8 cellular contexts compared by ENCODE assay signal in the genomic region with DNA sequence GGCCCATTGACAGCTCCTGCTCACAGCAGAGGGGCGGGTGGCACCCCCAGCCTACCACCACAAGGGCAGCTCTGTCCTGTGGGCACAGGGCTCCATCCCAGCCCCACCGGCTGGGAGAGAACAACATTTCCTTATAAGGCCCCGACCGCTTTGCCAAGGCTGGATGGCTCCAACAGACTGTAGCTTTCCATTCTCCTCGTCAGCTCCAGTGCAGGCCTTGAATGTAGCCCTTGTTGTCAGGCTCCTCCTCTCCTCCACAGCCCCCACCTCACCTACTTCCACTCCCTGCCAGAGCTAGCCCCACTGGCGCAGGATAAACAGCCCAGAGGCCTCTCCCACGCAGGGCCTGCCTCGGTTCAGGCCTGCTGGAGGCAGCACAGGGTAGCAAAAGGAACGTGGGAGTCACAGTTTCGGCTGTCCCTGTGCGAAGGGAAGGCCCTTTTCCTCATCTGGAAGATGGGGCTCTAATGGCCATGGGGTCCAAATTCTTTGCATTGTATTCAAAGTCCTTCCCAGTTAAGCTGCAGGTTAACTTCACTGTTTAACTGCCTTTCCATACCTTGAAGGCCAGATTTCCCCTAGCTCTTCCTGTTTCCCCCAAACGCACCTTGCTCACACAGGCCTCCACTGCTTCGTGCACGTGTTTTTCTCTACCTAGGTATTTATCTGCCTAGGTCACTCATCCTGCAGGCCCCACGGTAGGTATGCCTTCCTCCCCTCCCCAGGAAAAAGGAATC.
DNase-seq lines count a peak whose midpoint lies in the region; ATAC-seq and TF ChIP-seq lines count a peak whose summit lies in the region.

No MANE protein-coding gene starts in this region.

- POLR2A ChIA-PET in activated CD4-positive, alpha-beta memory T cell treated with anti-CD3 and anti-CD28 coated beads, Interleukin-2, amount 10 ng/mL, durations not matched to agents 7 days and 5 days (lab: Charles Lee): interaction anchor here (0.6 kb wide), 1 partner anchor 307 kb away, joined by 4 read pairs; a partner anchor contains a TSS

- no peaks in the 10 kb centered on the region for H3K27me3 ChIP-seq in DOHH2 (ENCODE audit: control insufficient read depth, low read length)
- H3K27me3 ChIP-seq in parathyroid adenoma (ENCODE audit: control insufficient read depth, insufficient read depth, low read length): no peaks in the 10 kb centered on the region

- peak overlapping the region; percentile 20 for H3K4me2 ChIP-seq in DOHH2 (ENCODE audit: low read length)
- H3K4me2 ChIP-seq in parathyroid adenoma (ENCODE audit: low read length): no peak overlapping the region

- H3F3A ChIP-seq in DOHH2 (ENCODE audit: control insufficient read depth, insufficient read depth): no peaks in the 10 kb centered on the region

- no peaks in the 10 kb centered on the region for H3K9me2 ChIP-seq in DOHH2 (replicated peaks; ENCODE audit: control insufficient read depth, low read length)

- peaks cover 55% of the 10 kb centered on the region for H3K4me1 ChIP-seq in DOHH2 (ENCODE audit: control insufficient read depth, low read length)
- H3K4me1 ChIP-seq in parathyroid adenoma: peaks cover 44% of the 10 kb centered on the region

- no peaks in the 10 kb centered on the region for H3K79me2 ChIP-seq in DOHH2 (ENCODE audit: control insufficient read depth, low read length)
- no peaks in the 10 kb centered on the region for H3K79me2 ChIP-seq in parathyroid adenoma

- CTCF ChIA-PET in activated CD4-positive, alpha-beta memory T cell treated with anti-CD3 and anti-CD28 coated beads, Interleukin-2, amount 10 ng/mL, durations not matched to agents 7 days and 5 days (lab: Charles Lee): no interaction called here

- no peak overlapping the region for H3K4me3 Mint-ChIP-seq in activated T-cell treated with anti-CD3 and anti-CD28 coated beads, Interleukin-2, amount 50 U/mL, for 24 hours
- H3K4me3 Mint-ChIP-seq in activated CD4-positive, alpha-beta memory T cell treated with anti-CD3 and anti-CD28 coated beads, Interleukin-2, amount 10 ng/mL, durations not matched to agents 7 days and 5 days: no peak overlapping the region

- H3K4me1 Mint-ChIP-seq in activated T-cell treated with anti-CD3 and anti-CD28 coated beads, Interleukin-2, amount 50 U/mL, for 24 hours (ENCODE audit: low read depth): peaks cover 18% of the 10 kb centered on the region
- peaks cover 20% of the 10 kb centered on the region for H3K4me1 Mint-ChIP-seq in activated CD4-positive, alpha-beta memory T cell treated with anti-CD3 and anti-CD28 coated beads, Interleukin-2, amount 10 ng/mL, durations not matched to agents 7 days and 5 days

- no peaks in the 10 kb centered on the region for H3K9me3 ChIP-seq in DOHH2 (ENCODE audit: control insufficient read depth, insufficient read depth, low read length)
- no peaks in the 10 kb centered on the region for H3K9me3 ChIP-seq in parathyroid adenoma (ENCODE audit: control insufficient read depth, low read length)

- H3K27me3 Mint-ChIP-seq in activated T-cell treated with anti-CD3 and anti-CD28 coated beads, Interleukin-2, amount 50 U/mL, for 24 hours: no peaks in the 10 kb centered on the region
- H3K27me3 Mint-ChIP-seq in activated CD4-positive, alpha-beta memory T cell treated with anti-CD3 and anti-CD28 coated beads, Interleukin-2, amount 10 ng/mL, durations not matched to agents 7 days and 5 days: no peaks in the 10 kb centered on the region

- H3K9ac ChIP-seq in parathyroid adenoma: no peak overlapping the region

- no peaks in the 10 kb centered on the region for H4K20me1 ChIP-seq in DOHH2 (ENCODE audit: control insufficient read depth, insufficient read depth, low read depth, low read length)

- TF ChIP-seq CTCF in DOHH2 (IDR thresholded peaks at IDR 0.05; ENCODE audit: low read depth, low read length, poor library complexity, severe bottlenecking) (peak; percentile 16), parathyroid adenoma (IDR thresholded peaks at IDR 0.05) (peak; percentile 59)

- DNase-seq in amygdala (lab: John Stamatoyannopoulos, UW): peak; percentile 66 to 100 (median 98)
- DNase-seq in left ventricle myocardium superior: peak; percentile 88
- DNase-seq in activated T-cell treated with anti-CD3 and anti-CD28 coated beads, Interleukin-2, amount 50 U/mL, for 24 hours: no peak
- DNase-seq in NCI-H748 treated with DMSO at 0.1 percent for 48 hours (lab: John Stamatoyannopoulos, UW): no peak
- no peak for DNase-seq in activated CD4-positive, alpha-beta memory T cell treated with anti-CD3 and anti-CD28 coated beads, Interleukin-2, amount 10 ng/mL, durations not matched to agents 7 days and 5 days

- H2AFZ ChIP-seq in parathyroid adenoma: peak overlapping the region; percentile 90

- intact Hi-C loops in left ventricle myocardium superior (cut with micrococcal nuclease): no loop called here

- no peak overlapping the region for H3K27ac Mint-ChIP-seq in activated T-cell treated with anti-CD3 and anti-CD28 coated beads, Interleukin-2, amount 50 U/mL, for 24 hours
- H3K27ac Mint-ChIP-seq in activated CD4-positive, alpha-beta memory T cell treated with anti-CD3 and anti-CD28 coated beads, Interleukin-2, amount 10 ng/mL, durations not matched to agents 7 days and 5 days: no peak overlapping the region

- H3K36me3 Mint-ChIP-seq in activated T-cell treated with anti-CD3 and anti-CD28 coated beads, Interleukin-2, amount 50 U/mL, for 24 hours (ENCODE audit: low read depth): no peaks in the 10 kb centered on the region
- H3K36me3 Mint-ChIP-seq in activated CD4-positive, alpha-beta memory T cell treated with anti-CD3 and anti-CD28 coated beads, Interleukin-2, amount 10 ng/mL, durations not matched to agents 7 days and 5 days (ENCODE audit: low read depth): no peaks in the 10 kb centered on the region

- peak; percentile 97 for ATAC-seq in left ventricle myocardium superior
- ATAC-seq in GM19452 (IDR thresholded peaks at IDR 0.05; ENCODE audit: unreplicated experiment): no peak

- no peaks in the 10 kb centered on the region for H3K9me3 Mint-ChIP-seq in activated T-cell treated with anti-CD3 and anti-CD28 coated beads, Interleukin-2, amount 50 U/mL, for 24 hours
- H3K9me3 Mint-ChIP-seq in activated CD4-positive, alpha-beta memory T cell treated with anti-CD3 and anti-CD28 coated beads, Interleukin-2, amount 10 ng/mL, durations not matched to agents 7 days and 5 days: no peaks in the 10 kb centered on the region

- no peak overlapping the region for H3K27ac ChIP-seq in DOHH2 (ENCODE audit: low read depth, low read length)
- peak overlapping the region; percentile 99 for H3K27ac ChIP-seq in parathyroid adenoma

- no peak overlapping the region for H3K4me3 ChIP-seq in DOHH2 (ENCODE audit: low read length)
- H3K4me3 ChIP-seq in parathyroid adenoma (ENCODE audit: low read depth, low read length): no peak overlapping the region

- no peaks in the 10 kb centered on the region for H3K36me3 ChIP-seq in DOHH2 (ENCODE audit: control insufficient read depth, low read length)
- no peaks in the 10 kb centered on the region for H3K36me3 ChIP-seq in parathyroid adenoma (ENCODE audit: control insufficient read depth, insufficient read depth, low read length)

Comparison
In these comparisons a context has a peak if more than half of its experiments do, and no peak if none do; other contexts are left out.
1. DNase-seq: peak in amygdala (56 of 56) and left ventricle myocardium superior (single experiment); none in activated T-cell treated with anti-CD3 and anti-CD28 coated beads, Interleukin-2, amount 50 U/mL, for 24 hours (single experiment), NCI-H748 treated with DMSO at 0.1 percent for 48 hours (single experiment) and activated CD4-positive, alpha-beta memory T cell treated with anti-CD3 and anti-CD28 coated beads, Interleukin-2, amount 10 ng/mL, durations not matched to agents 7 days and 5 days (single experiment).